ENCODE assay signal across 40 cellular contexts in the genomic region with DNA sequence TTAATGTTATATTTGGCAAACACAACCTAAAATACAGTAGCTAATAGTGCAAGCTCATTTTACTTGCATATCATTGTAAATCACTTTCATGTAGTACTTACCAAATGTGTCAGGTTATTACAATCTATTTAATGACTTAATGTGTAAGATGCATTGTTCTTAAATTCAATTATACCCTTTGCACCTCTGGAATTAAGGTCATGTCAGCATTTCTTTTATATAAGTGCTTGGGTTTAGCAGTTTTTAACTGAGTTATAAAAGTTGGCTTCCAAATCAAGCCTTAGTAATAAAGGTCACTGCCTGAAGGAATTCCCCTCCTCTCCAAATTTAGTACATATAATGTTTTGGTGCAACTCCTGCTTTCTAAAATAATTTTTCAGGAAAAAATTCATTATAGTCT. TPM values are rescaled to one million over a fixed set of nuclear protein-coding genes. Genes with fewer than 3 reads are reported as not detected.
"Had no signal": no experiment of that assay in that cellular context is flagged by ENCODE, and none has a peak within 500 bp of the region (broad histone marks: within the 10 kb centered on the region; RNA-seq: fewer than 3 reads in every experiment).

No MANE protein-coding gene starts in this region.

- H3K9me3 ChIP-seq: ascending aorta had no signal

- H3K4me3 ChIP-seq: ascending aorta, cardiac muscle cell had no signal

- H3K9me3 Mint-ChIP-seq: activated B cell treated with CpG ODN at 0.5 μM for 24 hours; activated CD4-positive, alpha-beta memory T cell treated with anti-CD3 and anti-CD28 coated beads for 36 hours; activated CD4-positive, alpha-beta T cell treated with anti-CD3 and anti-CD28 coated beads, Interleukin-2, amount 10 ng/mL, durations not matched to agents 24 days and 14 days; activated CD8-positive, alpha-beta T cell treated with anti-CD3 and anti-CD28 coated beads for 36 hours; activated naive CD4-positive, alpha-beta T cell treated with anti-CD3 and anti-CD28 coated beads for 36 hours; activated naive CD4-positive, alpha-beta T cell treated with anti-CD3 and anti-CD28 coated beads, Interleukin-2, amount 50 U/mL, for 72 hours; activated naive CD8-positive, alpha-beta T cell treated with anti-CD3 and anti-CD28 coated beads for 36 hours; activated T-cell treated with anti-CD3 and anti-CD28 coated beads, Interleukin-2, amount 50 U/mL, for 4 hours; activated T-cell treated with anti-CD3 and anti-CD28 coated beads, Interleukin-2, amount 50 U/mL, for 72 hours; activated T-helper 1 cell treated with anti-CD3 and anti-CD28 coated beads, Interleukin-12 subunit alpha, Interleukin-12 subunit beta, Interleukin-2, Interleukin-4 antibody, amounts not matched to agents 30 ng/mL and 10 ng/mL and 1 ng/mL, durations not matched to agents 14 hours and 24 hours and 36 hours; activated T-helper 17 cell treated with anti-CD3 and anti-CD28 coated beads, Interleukin-2, amount 50 U/mL, for 72 hours; brain; central memory CD8-positive, alpha-beta T cell; T-helper 1 cell treated with Interleukin-12 subunit alpha and Interleukin-12 subunit beta and Interleukin-4 antibody, amounts not matched to agents 30 μg/mL and 1 μg/mL, for 36 hours; T-helper 2 cell treated with Interferon-gamma antibody and Interleukin-4, amounts not matched to agents 5 μg/mL and 100 μg/mL, for 36 hours had no signal

- H3K27ac ChIP-seq: ascending aorta, cardiac muscle cell, VCaP had no signal

- H3K27ac Mint-ChIP-seq: activated B cell treated with CpG ODN at 0.5 μM for 24 hours; activated CD4-positive, alpha-beta memory T cell treated with anti-CD3 and anti-CD28 coated beads for 36 hours; activated CD4-positive, alpha-beta T cell treated with anti-CD3 and anti-CD28 coated beads, Interleukin-2, amount 10 ng/mL, durations not matched to agents 24 days and 14 days; activated CD8-positive, alpha-beta T cell treated with anti-CD3 and anti-CD28 coated beads for 36 hours; activated naive CD4-positive, alpha-beta T cell treated with anti-CD3 and anti-CD28 coated beads for 36 hours; activated naive CD4-positive, alpha-beta T cell treated with anti-CD3 and anti-CD28 coated beads, Interleukin-2, amount 50 U/mL, for 72 hours; activated naive CD8-positive, alpha-beta T cell treated with anti-CD3 and anti-CD28 coated beads for 36 hours; activated T-cell treated with anti-CD3 and anti-CD28 coated beads, Interleukin-2, amount 50 U/mL, for 72 hours; activated T-helper 1 cell treated with anti-CD3 and anti-CD28 coated beads, Interleukin-12 subunit alpha, Interleukin-12 subunit beta, Interleukin-2, Interleukin-4 antibody, amounts not matched to agents 30 ng/mL and 10 ng/mL and 1 ng/mL, durations not matched to agents 14 hours and 24 hours and 36 hours; activated T-helper 17 cell treated with anti-CD3 and anti-CD28 coated beads, Interleukin-2, amount 50 U/mL, for 72 hours; brain; T-helper 1 cell treated with Interleukin-12 subunit alpha and Interleukin-12 subunit beta and Interleukin-4 antibody, amounts not matched to agents 30 μg/mL and 1 μg/mL, for 36 hours; T-helper 2 cell treated with Interferon-gamma antibody and Interleukin-4, amounts not matched to agents 5 μg/mL and 100 μg/mL, for 36 hours had no signal

- H3K4me1 ChIP-seq: ascending aorta had no signal

- H3K27me3 Mint-ChIP-seq: activated B cell treated with CpG ODN at 0.5 μM for 24 hours; activated CD4-positive, alpha-beta T cell treated with anti-CD3 and anti-CD28 coated beads, Interleukin-2, amount 10 ng/mL, durations not matched to agents 24 days and 14 days; brain had no signal

- H3K4me3 Mint-ChIP-seq: activated B cell treated with CpG ODN at 0.5 μM for 24 hours; activated CD4-positive, alpha-beta memory T cell treated with anti-CD3 and anti-CD28 coated beads for 36 hours; activated CD4-positive, alpha-beta T cell treated with anti-CD3 and anti-CD28 coated beads, Interleukin-2, amount 10 ng/mL, durations not matched to agents 24 days and 14 days; activated CD8-positive, alpha-beta T cell treated with anti-CD3 and anti-CD28 coated beads for 36 hours; activated naive CD4-positive, alpha-beta T cell treated with anti-CD3 and anti-CD28 coated beads for 36 hours; activated naive CD8-positive, alpha-beta T cell treated with anti-CD3 and anti-CD28 coated beads for 36 hours; activated T-cell treated with anti-CD3 and anti-CD28 coated beads, Interleukin-2, amount 50 U/mL, for 4 hours; activated T-cell treated with anti-CD3 and anti-CD28 coated beads, Interleukin-2, amount 50 U/mL, for 72 hours; activated T-helper 1 cell treated with anti-CD3 and anti-CD28 coated beads, Interleukin-12 subunit alpha, Interleukin-12 subunit beta, Interleukin-2, Interleukin-4 antibody, amounts not matched to agents 30 ng/mL and 10 ng/mL and 1 ng/mL, durations not matched to agents 14 hours and 24 hours and 36 hours; activated T-helper 17 cell treated with anti-CD3 and anti-CD28 coated beads, Interleukin-2, amount 50 U/mL, for 72 hours; brain; central memory CD8-positive, alpha-beta T cell; T-helper 1 cell treated with Interleukin-12 subunit alpha and Interleukin-12 subunit beta and Interleukin-4 antibody, amounts not matched to agents 30 μg/mL and 1 μg/mL, for 36 hours; T-helper 2 cell treated with Interferon-gamma antibody and Interleukin-4, amounts not matched to agents 5 μg/mL and 100 μg/mL, for 36 hours had no signal

- FAIRE-seq: bronchial epithelial cell, TTC549 had no signal

- H3K27me3 ChIP-seq: ascending aorta, cardiac muscle cell had no signal

- H3K36me3 ChIP-seq: ascending aorta, cardiac muscle cell had no signal

- ATAC-seq: activated CD8-positive, alpha-beta T cell treated with anti-CD3 and anti-CD28 coated beads for 36 hours; activated naive CD4-positive, alpha-beta T cell treated with anti-CD3 and anti-CD28 coated beads, Interleukin-2, amount 50 U/mL, for 72 hours; activated T-cell treated with anti-CD3 and anti-CD28 coated beads, Interleukin-2, amount 50 U/mL, for 4 hours; activated T-cell treated with anti-CD3 and anti-CD28 coated beads, Interleukin-2, amount 50 U/mL, for 72 hours; activated T-helper 17 cell treated with anti-CD3 and anti-CD28 coated beads, Interleukin-2, amount 50 U/mL, for 72 hours had no signal

- H3K36me3 Mint-ChIP-seq: activated CD4-positive, alpha-beta memory T cell treated with anti-CD3 and anti-CD28 coated beads for 36 hours; activated naive CD4-positive, alpha-beta T cell treated with anti-CD3 and anti-CD28 coated beads, Interleukin-2, amount 50 U/mL, for 72 hours; activated naive CD8-positive, alpha-beta T cell treated with anti-CD3 and anti-CD28 coated beads for 36 hours; brain had no signal

- H3K4me1 Mint-ChIP-seq: activated B cell treated with CpG ODN at 0.5 μM for 24 hours; activated CD4-positive, alpha-beta T cell treated with anti-CD3 and anti-CD28 coated beads, Interleukin-2, amount 10 ng/mL, durations not matched to agents 24 days and 14 days; activated naive CD8-positive, alpha-beta T cell treated with anti-CD3 and anti-CD28 coated beads for 36 hours; activated T-helper 17 cell treated with anti-CD3 and anti-CD28 coated beads, Interleukin-2, amount 50 U/mL, for 72 hours; brain; central memory CD8-positive, alpha-beta T cell had no signal

- DNase-seq: activated B cell treated with CpG ODN at 0.5 μM for 24 hours; activated CD4-positive, alpha-beta memory T cell treated with anti-CD3 and anti-CD28 coated beads for 36 hours; activated CD4-positive, alpha-beta T cell treated with anti-CD3 and anti-CD28 coated beads for 4 hours; activated CD4-positive, alpha-beta T cell treated with anti-CD3 and anti-CD28 coated beads, Interleukin-2, amount 10 ng/mL, durations not matched to agents 24 days and 14 days; activated CD4-positive, alpha-beta T cell treated with anti-CD3 and anti-CD28 coated beads, Interleukin-2, amount 50 U/mL, for 1 hour; activated CD4-positive, alpha-beta T cell treated with anti-CD3 and anti-CD28 coated beads, Interleukin-2, amount 50 U/mL, for 4 hours; activated CD4-positive, CD25-positive, alpha-beta regulatory T cell treated with anti-CD3 and anti-CD28 coated beads, Interleukin-2, amount 50 U/mL, for 72 hours; activated CD8-positive, alpha-beta memory T cell treated with anti-CD3 and anti-CD28 coated beads, Interleukin-2, amount 50 U/mL, for 4 hours; activated CD8-positive, alpha-beta T cell treated with anti-CD3 and anti-CD28 coated beads for 36 hours; activated effector memory CD4-positive, alpha-beta T cell treated with anti-CD3 and anti-CD28 coated beads, Interleukin-2, amount 50 U/mL, for 16 hours; activated gamma-delta T cell treated with Interleukin-2 at 50 U/mL for 16 hours; activated naive CD4-positive, alpha-beta T cell; activated naive CD4-positive, alpha-beta T cell treated with anti-CD3 and anti-CD28 coated beads for 36 hours; activated naive CD4-positive, alpha-beta T cell treated with anti-CD3 and anti-CD28 coated beads, Interleukin-2, amount 50 U/mL, for 16 hours; activated naive CD8-positive, alpha-beta T cell treated with anti-CD3 and anti-CD28 coated beads for 36 hours; activated T-cell treated with anti-CD3 and anti-CD28 coated beads for 4 hours; activated T-cell treated with anti-CD3 and anti-CD28 coated beads, Interleukin-2, amount 50 U/mL, for 1 hour; activated T-cell treated with anti-CD3 and anti-CD28 coated beads, Interleukin-2, amount 50 U/mL, for 4 hours; activated T-cell treated with anti-CD3 and anti-CD28 coated beads, Interleukin-2, amount 50 U/mL, for 72 hours; amygdala; anterior cingulate cortex; caudate nucleus; cerebellar nuclear complex; T-helper 2 cell; T-helper 9 cell had no signal

RNA-seq across cellular contexts. Expression of a gene that starts 52.6 kb away (rescaled TPM):
- total RNA-seq: activated CD4-positive, alpha-beta memory T cell treated with anti-CD3 and anti-CD28 coated beads for 36 hours; activated CD4-positive, alpha-beta T cell treated with anti-CD3 and anti-CD28 coated beads, Interleukin-2, amount 10 ng/mL, durations not matched to agents 24 days and 14 days; activated CD8-positive, alpha-beta memory T cell treated with anti-CD3 and anti-CD28 coated beads for 36 hours; activated CD8-positive, alpha-beta T cell treated with anti-CD3 and anti-CD28 coated beads for 36 hours; activated naive CD4-positive, alpha-beta T cell treated with anti-CD3 and anti-CD28 coated beads for 36 hours; activated naive CD4-positive, alpha-beta T cell treated with anti-CD3 and anti-CD28 coated beads, Interleukin-2, amount 50 U/mL, for 72 hours; activated naive CD8-positive, alpha-beta T cell treated with anti-CD3 and anti-CD28 coated beads for 36 hours; activated T-cell treated with anti-CD3 and anti-CD28 coated beads, Interleukin-2, amount 50 U/mL, for 4 hours; activated T-cell treated with anti-CD3 and anti-CD28 coated beads, Interleukin-2, amount 50 U/mL, for 72 hours; activated T-helper 1 cell treated with anti-CD3 and anti-CD28 coated beads, Interleukin-12 subunit alpha, Interleukin-12 subunit beta, Interleukin-2, Interleukin-4 antibody, amounts not matched to agents 30 ng/mL and 10 ng/mL and 1 ng/mL, durations not matched to agents 14 hours and 24 hours and 36 hours; activated T-helper 17 cell treated with anti-CD3 and anti-CD28 coated beads, Interleukin-2, amount 50 U/mL, for 72 hours; ascending aorta; bronchial epithelial cell; cardiac muscle cell; chondrocyte had no signal
- polyA plus RNA-seq: adipose tissue, cardiac muscle cell had no signal
